9 cellular contexts compared by ENCODE assay signal in genomic region chr15:99613887-99614642, GRCh38. TPM values are rescaled to one million over a fixed set of nuclear protein-coding genes. Genes with fewer than 3 reads are reported as not detected.
DNase-seq lines count a peak whose midpoint lies in the region; ATAC-seq and TF ChIP-seq lines count a peak whose summit lies in the region.
"Had no signal": no experiment of that assay in that cellular context is flagged by ENCODE, and none has a peak within 500 bp of the region (broad histone marks: within the 10 kb centered on the region; RNA-seq: fewer than 3 reads in every experiment).

No MANE protein-coding gene starts in this region.

- ATAC-seq in GM19395 (IDR thresholded peaks at IDR 0.05; ENCODE audit: unreplicated experiment) (peak; percentile 41), left cardiac atrium (peak; percentile 21 to 67), GM19035 (IDR thresholded peaks at IDR 0.05; ENCODE audit: unreplicated experiment) (no peak)

- POLR2A ChIA-PET in HEK293T (lab: Yijun Ruan, JAX) = interaction anchor here (1.0 kb wide), 2 partner anchors 48 kb away, joined by 3 read pairs; partner anchors contain the start of gene MEF2A

- intact Hi-C loops in left cardiac atrium (cut with DNase I) = no loop called here

- no peak overlapping the region for H3K4me3 ChIP-seq in skin epidermis

- CTCF ChIA-PET in HEK293T (lab: Yijun Ruan, JAX) = interaction anchor here (0.9 to 1.0 kb wide), 2 partner anchors 90 to 142 kb away, joined by 3 read pairs; no protein-coding TSS in a partner anchor

- DNase-seq in OCI-M1 (lab: John Stamatoyannopoulos, UW) (peak; percentile 63), left cardiac atrium (no peak), HEK293T (ENCODE audit: extremely low spot score) (no peak), HT-29 (ENCODE audit: low spot score) (no peak)
- DNase-seq in stimulated activated CD4-positive, alpha-beta T cell treated with anti-CD3 and anti-CD28 coated beads, Interleukin-4, amount 100 ng/mL, for 1 hour = no peak

- peak overlapping the region in 11 of 21 experiments; percentile 4 to 70 (median 29) for H3K27ac ChIP-seq in skin epidermis
- H3K27ac ChIP-seq: parathyroid adenoma had no signal

TF ChIP-seq in HEK293T, 16 proteins besides CTCF, POLR2A, EP300 and RAD21:
- TF ChIP-seq FOXA1 (IDR thresholded peaks at IDR 0.05) (no peak), FOXM1 (IDR thresholded peaks at IDR 0.05; ENCODE audit: borderline replicate concordance) (no peak), NFRKB (IDR thresholded peaks at IDR 0.05) (no peak), ARNT (IDR thresholded peaks at IDR 0.05) (no peak), TARDBP (IDR thresholded peaks at IDR 0.05) (no peak), LEF1 (IDR thresholded peaks at IDR 0.05; ENCODE audit: borderline replicate concordance) (no peak), CTBP1 (IDR thresholded peaks at IDR 0.05; ENCODE audit: borderline replicate concordance) (no peak), BHLHE40 (IDR thresholded peaks at IDR 0.05; ENCODE audit: borderline replicate concordance) (no peak), L3MBTL2 (conservative IDR thresholded peaks at IDR 0.05) (no peak), SP1 (IDR thresholded peaks at IDR 0.05) (no peak), ZNF384 (IDR thresholded peaks at IDR 0.05) (no peak), SUZ12 (IDR thresholded peaks at IDR 0.05) (no peak), FOXK2 (IDR thresholded peaks at IDR 0.05) (no peak), HDGF (IDR thresholded peaks at IDR 0.05; ENCODE audit: borderline replicate concordance) (no peak), ELF4 (IDR thresholded peaks at IDR 0.05) (no peak)
- TF ChIP-seq, protein P1, sequence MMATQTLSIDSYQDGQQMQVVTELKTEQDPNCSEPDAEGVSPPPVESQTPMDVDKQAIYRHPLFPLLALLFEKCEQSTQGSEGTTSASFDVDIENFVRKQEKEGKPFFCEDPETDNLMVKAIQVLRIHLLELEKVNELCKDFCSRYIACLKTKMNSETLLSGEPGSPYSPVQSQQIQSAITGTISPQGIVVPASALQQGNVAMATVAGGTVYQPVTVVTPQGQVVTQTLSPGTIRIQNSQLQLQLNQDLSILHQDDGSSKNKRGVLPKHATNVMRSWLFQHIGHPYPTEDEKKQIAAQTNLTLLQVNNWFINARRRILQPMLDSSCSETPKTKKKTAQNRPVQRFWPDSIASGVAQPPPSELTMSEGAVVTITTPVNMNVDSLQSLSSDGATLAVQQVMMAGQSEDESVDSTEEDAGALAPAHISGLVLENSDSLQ (IDR thresholded peaks at IDR 0.05) = no peak

RNA-seq across cellular contexts. Expression of gene MEF2A, which starts 48.3 kb away (rescaled TPM):
- total RNA-seq in left cardiac atrium = 100 to 1,000 TPM in 1 of 2 donors, 10 to 100 TPM in 1; 96.0 to 145 TPM
- 12.3 and 22.3 TPM in 2 replicates for total RNA-seq in HT-29 (2014; rRNA removed; shearing (Covaris generic))
